Comparison of ENCODE assay signal across 2 cellular contexts in the genomic region with DNA sequence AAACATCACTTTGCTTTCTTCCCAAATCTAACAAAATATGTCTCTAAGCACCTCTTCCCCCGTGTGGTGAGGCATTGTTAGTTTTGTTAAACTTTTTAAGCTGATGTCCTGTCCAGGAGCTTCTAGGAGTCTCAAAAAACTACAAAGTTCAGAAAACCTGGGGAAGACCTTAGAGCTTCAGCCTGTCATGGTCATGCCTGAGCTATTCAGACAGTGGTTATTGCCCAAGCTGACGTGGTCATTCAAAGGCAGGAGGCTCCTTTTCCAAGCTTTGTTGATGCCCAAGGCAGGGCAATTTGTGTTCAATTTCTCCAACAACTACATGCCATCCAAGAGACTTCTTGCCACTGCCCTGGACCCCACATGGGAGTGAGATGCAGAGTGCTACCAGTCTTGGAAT.
TF ChIP-seq lines count a peak whose summit lies in the region.

No MANE protein-coding gene starts in this region.

TF ChIP-seq in GM23338, 12 proteins besides CTCF, POLR2A, EP300 and RAD21:
- TF ChIP-seq EZH2phosphoT487 (IDR thresholded peaks at IDR 0.05; ENCODE audit: unreplicated experiment) = no peak
- no peak for TF ChIP-seq CREB1 (CRISPR knock-in tag; IDR thresholded peaks at IDR 0.05; ENCODE audit: low read depth)
- TF ChIP-seq, protein P1, sequence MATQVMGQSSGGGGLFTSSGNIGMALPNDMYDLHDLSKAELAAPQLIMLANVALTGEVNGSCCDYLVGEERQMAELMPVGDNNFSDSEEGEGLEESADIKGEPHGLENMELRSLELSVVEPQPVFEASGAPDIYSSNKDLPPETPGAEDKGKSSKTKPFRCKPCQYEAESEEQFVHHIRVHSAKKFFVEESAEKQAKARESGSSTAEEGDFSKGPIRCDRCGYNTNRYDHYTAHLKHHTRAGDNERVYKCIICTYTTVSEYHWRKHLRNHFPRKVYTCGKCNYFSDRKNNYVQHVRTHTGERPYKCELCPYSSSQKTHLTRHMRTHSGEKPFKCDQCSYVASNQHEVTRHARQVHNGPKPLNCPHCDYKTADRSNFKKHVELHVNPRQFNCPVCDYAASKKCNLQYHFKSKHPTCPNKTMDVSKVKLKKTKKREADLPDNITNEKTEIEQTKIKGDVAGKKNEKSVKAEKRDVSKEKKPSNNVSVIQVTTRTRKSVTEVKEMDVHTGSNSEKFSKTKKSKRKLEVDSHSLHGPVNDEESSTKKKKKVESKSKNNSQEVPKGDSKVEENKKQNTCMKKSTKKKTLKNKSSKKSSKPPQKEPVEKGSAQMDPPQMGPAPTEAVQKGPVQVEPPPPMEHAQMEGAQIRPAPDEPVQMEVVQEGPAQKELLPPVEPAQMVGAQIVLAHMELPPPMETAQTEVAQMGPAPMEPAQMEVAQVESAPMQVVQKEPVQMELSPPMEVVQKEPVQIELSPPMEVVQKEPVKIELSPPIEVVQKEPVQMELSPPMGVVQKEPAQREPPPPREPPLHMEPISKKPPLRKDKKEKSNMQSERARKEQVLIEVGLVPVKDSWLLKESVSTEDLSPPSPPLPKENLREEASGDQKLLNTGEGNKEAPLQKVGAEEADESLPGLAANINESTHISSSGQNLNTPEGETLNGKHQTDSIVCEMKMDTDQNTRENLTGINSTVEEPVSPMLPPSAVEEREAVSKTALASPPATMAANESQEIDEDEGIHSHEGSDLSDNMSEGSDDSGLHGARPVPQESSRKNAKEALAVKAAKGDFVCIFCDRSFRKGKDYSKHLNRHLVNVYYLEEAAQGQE (IDR thresholded peaks at IDR 0.05; ENCODE audit: unreplicated experiment) = no peak
- TF ChIP-seq JUNB (IDR thresholded peaks at IDR 0.05; ENCODE audit: unreplicated experiment) = no peak
- TF ChIP-seq ZNF331 (CRISPR knock-in tag; IDR thresholded peaks at IDR 0.05; ENCODE audit: low read depth) = no peak
- no peak for TF ChIP-seq NANOG (IDR thresholded peaks at IDR 0.05; ENCODE audit: borderline replicate concordance)
- TF ChIP-seq STAT1 (IDR thresholded peaks at IDR 0.05; ENCODE audit: unreplicated experiment) = no peak

TF ChIP-seq in K562, 482 proteins besides CTCF, POLR2A, EP300 and RAD21:
- TF ChIP-seq CBFA2T3 (IDR thresholded peaks at IDR 0.05) = no peak
- no peak for TF ChIP-seq CBX2 (IDR thresholded peaks at IDR 0.05; ENCODE audit: insufficient read depth, low read length, poor library complexity, severe bottlenecking)
- TF ChIP-seq RBM22 (IDR thresholded peaks at IDR 0.05; ENCODE audit: low read depth, low read length, poor library complexity, severe bottlenecking) = no peak
- TF ChIP-seq, protein P2, sequence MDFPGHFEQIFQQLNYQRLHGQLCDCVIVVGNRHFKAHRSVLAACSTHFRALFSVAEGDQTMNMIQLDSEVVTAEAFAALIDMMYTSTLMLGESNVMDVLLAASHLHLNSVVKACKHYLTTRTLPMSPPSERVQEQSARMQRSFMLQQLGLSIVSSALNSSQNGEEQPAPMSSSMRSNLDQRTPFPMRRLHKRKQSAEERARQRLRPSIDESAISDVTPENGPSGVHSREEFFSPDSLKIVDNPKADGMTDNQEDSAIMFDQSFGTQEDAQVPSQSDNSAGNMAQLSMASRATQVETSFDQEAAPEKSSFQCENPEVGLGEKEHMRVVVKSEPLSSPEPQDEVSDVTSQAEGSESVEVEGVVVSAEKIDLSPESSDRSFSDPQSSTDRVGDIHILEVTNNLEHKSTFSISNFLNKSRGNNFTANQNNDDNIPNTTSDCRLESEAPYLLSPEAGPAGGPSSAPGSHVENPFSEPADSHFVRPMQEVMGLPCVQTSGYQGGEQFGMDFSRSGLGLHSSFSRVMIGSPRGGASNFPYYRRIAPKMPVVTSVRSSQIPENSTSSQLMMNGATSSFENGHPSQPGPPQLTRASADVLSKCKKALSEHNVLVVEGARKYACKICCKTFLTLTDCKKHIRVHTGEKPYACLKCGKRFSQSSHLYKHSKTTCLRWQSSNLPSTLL (IDR thresholded peaks at IDR 0.05) = no peak
- no peak for TF ChIP-seq HNRNPL (IDR thresholded peaks at IDR 0.05; ENCODE audit: low read depth, low read length)
- no peak for TF ChIP-seq NONO (IDR thresholded peaks at IDR 0.05; ENCODE audit: low read depth in 2 of 2, low read length in 1 of 2)
- no peak for TF ChIP-seq KDM4B (IDR thresholded peaks at IDR 0.05; ENCODE audit: borderline replicate concordance in 2 of 2, low read depth in 1 of 2)
- TF ChIP-seq MIER1 (IDR thresholded peaks at IDR 0.05; ENCODE audit: low read depth) = no peak
- TF ChIP-seq XRCC4 (IDR thresholded peaks at IDR 0.05; ENCODE audit: extremely low read depth, insufficient read depth, insufficient read length) = no peak
- TF ChIP-seq ERF (CRISPR knock-in tag; IDR thresholded peaks at IDR 0.05) = no peak
- no peak for TF ChIP-seq SPI1 (IDR thresholded peaks at IDR 0.05; ENCODE audit: borderline replicate concordance, low read depth, low read length)
- TF ChIP-seq, protein P3, sequence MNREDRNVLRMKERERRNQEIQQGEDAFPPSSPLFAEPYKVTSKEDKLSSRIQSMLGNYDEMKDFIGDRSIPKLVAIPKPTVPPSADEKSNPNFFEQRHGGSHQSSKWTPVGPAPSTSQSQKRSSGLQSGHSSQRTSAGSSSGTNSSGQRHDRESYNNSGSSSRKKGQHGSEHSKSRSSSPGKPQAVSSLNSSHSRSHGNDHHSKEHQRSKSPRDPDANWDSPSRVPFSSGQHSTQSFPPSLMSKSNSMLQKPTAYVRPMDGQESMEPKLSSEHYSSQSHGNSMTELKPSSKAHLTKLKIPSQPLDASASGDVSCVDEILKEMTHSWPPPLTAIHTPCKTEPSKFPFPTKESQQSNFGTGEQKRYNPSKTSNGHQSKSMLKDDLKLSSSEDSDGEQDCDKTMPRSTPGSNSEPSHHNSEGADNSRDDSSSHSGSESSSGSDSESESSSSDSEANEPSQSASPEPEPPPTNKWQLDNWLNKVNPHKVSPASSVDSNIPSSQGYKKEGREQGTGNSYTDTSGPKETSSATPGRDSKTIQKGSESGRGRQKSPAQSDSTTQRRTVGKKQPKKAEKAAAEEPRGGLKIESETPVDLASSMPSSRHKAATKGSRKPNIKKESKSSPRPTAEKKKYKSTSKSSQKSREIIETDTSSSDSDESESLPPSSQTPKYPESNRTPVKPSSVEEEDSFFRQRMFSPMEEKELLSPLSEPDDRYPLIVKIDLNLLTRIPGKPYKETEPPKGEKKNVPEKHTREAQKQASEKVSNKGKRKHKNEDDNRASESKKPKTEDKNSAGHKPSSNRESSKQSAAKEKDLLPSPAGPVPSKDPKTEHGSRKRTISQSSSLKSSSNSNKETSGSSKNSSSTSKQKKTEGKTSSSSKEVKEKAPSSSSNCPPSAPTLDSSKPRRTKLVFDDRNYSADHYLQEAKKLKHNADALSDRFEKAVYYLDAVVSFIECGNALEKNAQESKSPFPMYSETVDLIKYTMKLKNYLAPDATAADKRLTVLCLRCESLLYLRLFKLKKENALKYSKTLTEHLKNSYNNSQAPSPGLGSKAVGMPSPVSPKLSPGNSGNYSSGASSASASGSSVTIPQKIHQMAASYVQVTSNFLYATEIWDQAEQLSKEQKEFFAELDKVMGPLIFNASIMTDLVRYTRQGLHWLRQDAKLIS (CRISPR knock-in tag; IDR thresholded peaks at IDR 0.05) = no peak
- no peak for TF ChIP-seq ZNF224 (CRISPR knock-in tag; IDR thresholded peaks at IDR 0.05)
- no peak for TF ChIP-seq ETV6 (IDR thresholded peaks at IDR 0.05; ENCODE audit: borderline replicate concordance in 1 of 2, low read depth in 2 of 2, low read length in 1 of 2)
- no peak for TF ChIP-seq ETV6 (CRISPR knock-in tag; IDR thresholded peaks at IDR 0.05; ENCODE audit: borderline replicate concordance)
- TF ChIP-seq YY1 (IDR thresholded peaks at IDR 0.05; ENCODE audit: borderline replicate concordance in 1 of 3, control insufficient read depth in 1 of 3, extremely low read depth in 1 of 3, insufficient read depth in 3 of 3, insufficient read length in 1 of 3, insufficient replicate concordance in 2 of 3, low read depth in 1 of 3, low read length in 2 of 3) = no peak
TF ChIP-seq in K562: peak in this region for 0.
